In genomic region chr18:50093366-50093765, GRCh38 we compare ENCODE assay signal across 15 cellular contexts.
DNase-seq lines count a peak whose midpoint lies in the region; ATAC-seq and TF ChIP-seq lines count a peak whose summit lies in the region.
"Had no signal": no experiment of that assay in that cellular context is flagged by ENCODE, and none has a peak within 500 bp of the region (broad histone marks: within the 10 kb centered on the region; RNA-seq: fewer than 3 reads in every experiment).

No MANE protein-coding gene starts in this region.

- H3K4me1 Mint-ChIP-seq in activated T-helper 17 cell treated with anti-CD3 and anti-CD28 coated beads, Interleukin-2, amount 50 U/mL, for 72 hours, result no peaks in the 10 kb centered on the region

- TF ChIP-seq POLR2A in adrenal gland (IDR thresholded peaks at IDR 0.05), result no peak

- no peak overlapping the region for H2AFZ ChIP-seq in smooth muscle cell (ENCODE audit: low read depth)

- H3K9me3 ChIP-seq in smooth muscle cell (replicated peaks; ENCODE audit: low read depth) (no peaks in the 10 kb centered on the region), adrenal gland (replicated peaks in 1 of 3) (no peaks in the 10 kb centered on the region)
- H3K9me3 ChIP-seq: BLaER1 had no signal

- H3K36me3 ChIP-seq in smooth muscle cell (ENCODE audit: low read depth) (no peaks in the 10 kb centered on the region), adrenal gland (replicated peaks in 1 of 2) (no peaks in the 10 kb centered on the region)
- H3K36me3 ChIP-seq: BLaER1 had no signal

- H4K20me1 ChIP-seq in smooth muscle cell (ENCODE audit: low read depth), result no peaks in the 10 kb centered on the region
- H4K20me1 ChIP-seq: BLaER1 had no signal

- no peaks in the 10 kb centered on the region for H3K36me3 Mint-ChIP-seq in activated T-helper 17 cell treated with anti-CD3 and anti-CD28 coated beads, Interleukin-2, amount 50 U/mL, for 72 hours (ENCODE audit: low read depth)

- H3K9me3 Mint-ChIP-seq in activated T-helper 17 cell treated with anti-CD3 and anti-CD28 coated beads, Interleukin-2, amount 50 U/mL, for 72 hours, result no peaks in the 10 kb centered on the region

- H3K4me1 ChIP-seq in smooth muscle cell (ENCODE audit: low read depth), result peaks cover 24% of the 10 kb centered on the region
- no peaks in the 10 kb centered on the region for H3K4me1 ChIP-seq in adrenal gland (replicated peaks in 1 of 2)

- H3K4me3 Mint-ChIP-seq in activated T-helper 17 cell treated with anti-CD3 and anti-CD28 coated beads, Interleukin-2, amount 50 U/mL, for 72 hours, result no peak overlapping the region

- H3K27ac Mint-ChIP-seq in activated T-helper 17 cell treated with anti-CD3 and anti-CD28 coated beads, Interleukin-2, amount 50 U/mL, for 72 hours, result no peak overlapping the region

- no peaks in the 10 kb centered on the region for H3K79me2 ChIP-seq in smooth muscle cell (ENCODE audit: low read depth)

- H3K4me3 ChIP-seq in epithelial cell of esophagus (ENCODE audit: low read length) (no peak overlapping the region), smooth muscle cell (no peak overlapping the region), adrenal gland (no peak overlapping the region)
- H3K4me3 ChIP-seq: BLaER1, GM12878 had no signal

- H3K9ac ChIP-seq in smooth muscle cell (ENCODE audit: low read depth), result no peak overlapping the region
- H3K9ac ChIP-seq: BLaER1 had no signal

- H3K27ac ChIP-seq in smooth muscle cell (ENCODE audit: low read depth) (peak overlapping the region; percentile 38), adrenal gland (no peak overlapping the region)
- H3K27ac ChIP-seq: BLaER1 had no signal

- no peaks in the 10 kb centered on the region for H3K27me3 ChIP-seq in smooth muscle cell (ENCODE audit: low read depth)
- H3K27me3 ChIP-seq in adrenal gland, result no peaks in the 10 kb centered on the region
- H3K27me3 ChIP-seq: BLaER1 had no signal

- DNase-seq in NCI-H510A treated with DMSO at 0.1 percent for 48 hours (lab: John Stamatoyannopoulos, UW) (peak; percentile 20), NCI-H510A (lab: John Stamatoyannopoulos, UW) (no peak), epithelial cell of esophagus (ENCODE audit: low read depth) (peak; percentile 20), smooth muscle cell (lab: John Stamatoyannopoulos, UW; ENCODE audit: unreplicated experiment) (no peak), adrenal gland (no peak), NCI-H187 treated with DMSO at 0.1 percent for 48 hours (lab: John Stamatoyannopoulos, UW) (no peak)
- DNase-seq: 8988T, AML-193, Calu3, DMS 273 treated with DMSO at 0.1 percent for 48 hours, HCEC 1CT had no signal

- ATAC-seq in activated T-helper 17 cell treated with anti-CD3 and anti-CD28 coated beads, Interleukin-2, amount 50 U/mL, for 72 hours (replicated peaks), result no peak
- ATAC-seq: GM12878, HepG2 had no signal

- TF ChIP-seq CTCF in epithelial cell of esophagus (IDR thresholded peaks at IDR 0.05; ENCODE audit: insufficient read depth, low read depth, low read length, missing control alignments) (no peak), smooth muscle cell (IDR thresholded peaks at IDR 0.05; ENCODE audit: borderline replicate concordance, insufficient read depth, poor library complexity, severe bottlenecking) (no peak), adrenal gland (IDR thresholded peaks at IDR 0.05) (no peak)

- peaks cover 3% of the 10 kb centered on the region for H3F3A ChIP-seq in smooth muscle cell (ENCODE audit: low read depth)

- WGBS in smooth muscle cell (ENCODE audit: low lambda C conversion rate), result 68% methylated on average over 4 of the region's 4 CpGs
- 66 to 74% (median 70%) methylated on average over 4 of the region's 4 CpGs for WGBS in adrenal gland, 4 donors

- peaks cover 38% of the 10 kb centered on the region for H3K27me3 Mint-ChIP-seq in activated T-helper 17 cell treated with anti-CD3 and anti-CD28 coated beads, Interleukin-2, amount 50 U/mL, for 72 hours

- intact Hi-C loops in adrenal gland (cut with DNase I), result no loop called here

- H3K4me2 ChIP-seq in smooth muscle cell, result no peak overlapping the region
- H3K4me2 ChIP-seq: BLaER1 had no signal

Comparison
In these comparisons a context has a peak if more than half of its experiments do, and no peak if none do; other contexts are left out.
1. DNase-seq: peak in NCI-H510A treated with DMSO at 0.1 percent for 48 hours (single experiment) and epithelial cell of esophagus (single experiment); none in NCI-H510A (single experiment), smooth muscle cell (single experiment), adrenal gland (0 of 7) and NCI-H187 treated with DMSO at 0.1 percent for 48 hours (single experiment).